10 cellular contexts compared by ENCODE assay signal in genomic region chr22:39350803-39351688, GRCh38. TPM values are rescaled to one million over a fixed set of nuclear protein-coding genes. Genes with fewer than 3 reads are reported as not detected.
DNase-seq lines count a peak whose midpoint lies in the region; ATAC-seq and TF ChIP-seq lines count a peak whose summit lies in the region.
"Had no signal": no experiment of that assay in that cellular context is flagged by ENCODE, and none has a peak within 500 bp of the region (broad histone marks: within the 10 kb centered on the region; RNA-seq: fewer than 3 reads in every experiment).

No MANE protein-coding gene starts in this region.

- ATAC-seq in GM23338, result no peak; the same call in 2 of the 3 replicates
- ATAC-seq in activated B cell treated with CpG ODN at 0.5 μM for 24 hours (ENCODE audit: low read depth), result peak; percentile 37
- ATAC-seq in right cardiac atrium, result peak; percentile 6 to 20
- no peak for ATAC-seq in stimulated activated effector memory CD8-positive, alpha-beta T cell treated with anti-CD3 and anti-CD28 coated beads, Interleukin-12 subunit alpha, Interleukin-12 subunit beta, amount 100 ng/mL, for 72 hours

- H3K36me3 Mint-ChIP-seq in GM23338 (ENCODE audit: low read depth) (no peaks in the 10 kb centered on the region), activated B cell treated with CpG ODN at 0.5 μM for 24 hours (ENCODE audit: low read depth) (no peaks in the 10 kb centered on the region)
- peaks cover 6% of the 10 kb centered on the region for H3K36me3 Mint-ChIP-seq in stimulated activated effector memory CD8-positive, alpha-beta T cell treated with anti-CD3 and anti-CD28 coated beads, Interleukin-12 subunit alpha, Interleukin-12 subunit beta, amount 100 ng/mL, for 72 hours

- no peaks in the 10 kb centered on the region for H3K36me3 ChIP-seq in GM23338 (ENCODE audit: insufficient read depth)

- H3K27me3 Mint-ChIP-seq in GM23338 (ENCODE audit: insufficient read depth, low read depth, poor library complexity) (peaks cover 12% of the 10 kb centered on the region), activated B cell treated with CpG ODN at 0.5 μM for 24 hours (peaks cover 2% of the 10 kb centered on the region)

- no peaks in the 10 kb centered on the region for H3K9me3 ChIP-seq in right cardiac atrium (ENCODE audit: control insufficient read depth, low read length)

- H2AFZ ChIP-seq in GM23338, result no peak overlapping the region

- intact Hi-C loops in activated B cell treated with CpG ODN at 0.5 μM for 24 hours (cut with micrococcal nuclease), result loop anchor here (1.0 to 2.0 kb wide), 9 partner anchors 8 to 693 kb away; partner anchors contain the start of genes RPL3 and TAB1
- intact Hi-C loops in right cardiac atrium (cut with DNase I), result no loop called here

- H4K20me1 ChIP-seq in GM23338 (replicated peaks; ENCODE audit: insufficient read depth), result no peaks in the 10 kb centered on the region; the same call in 1 of the 2 replicates

- H3K4me3 ChIP-seq in GM23338 (peak overlapping the region; percentile 79), right cardiac atrium (ENCODE audit: low read length) (peak overlapping the region; percentile 59)

- peak overlapping the region; percentile 82 for H3K4me3 Mint-ChIP-seq in GM23338
- peak overlapping the region; percentile 68 for H3K4me3 Mint-ChIP-seq in activated B cell treated with CpG ODN at 0.5 μM for 24 hours
- peak overlapping the region; percentile 65 for H3K4me3 Mint-ChIP-seq in stimulated activated effector memory CD8-positive, alpha-beta T cell treated with anti-CD3 and anti-CD28 coated beads, Interleukin-12 subunit alpha, Interleukin-12 subunit beta, amount 100 ng/mL, for 72 hours

- no peaks in the 10 kb centered on the region for H3K9me2 ChIP-seq in GM23338 (ENCODE audit: insufficient read depth)

- H3K9me3 Mint-ChIP-seq in GM23338 (no peaks in the 10 kb centered on the region), activated B cell treated with CpG ODN at 0.5 μM for 24 hours (no peaks in the 10 kb centered on the region)
- no peaks in the 10 kb centered on the region for H3K9me3 Mint-ChIP-seq in stimulated activated effector memory CD8-positive, alpha-beta T cell treated with anti-CD3 and anti-CD28 coated beads, Interleukin-12 subunit alpha, Interleukin-12 subunit beta, amount 100 ng/mL, for 72 hours

- CTCF ChIA-PET in activated B cell treated with CpG ODN at 0.5 μM for 24 hours (lab: Charles Lee), result interaction anchor here (1.0 to 2.2 kb wide), 8 partner anchors 8 to 180 kb away, joined by 3 to 14 read pairs (median 6); partner anchors contain the start of gene TAB1
- CTCF ChIA-PET in HEK293T (lab: Yijun Ruan, JAX), result interaction anchor here (0.7 to 1.3 kb wide), 2 partner anchors 12 to 20 kb away, joined by 3 read pairs; no protein-coding TSS in a partner anchor

- H3F3A ChIP-seq in GM23338 (replicated peaks; ENCODE audit: low read depth), result peaks cover 5% of the 10 kb centered on the region; the same call in 1 of the 2 replicates

- 67% methylated on average over 13 of the region's 13 CpGs for WGBS in right cardiac atrium

- H3K4me1 ChIP-seq in GM23338 (ENCODE audit: insufficient read depth) (peaks cover 17% of the 10 kb centered on the region), right cardiac atrium (ENCODE audit: control insufficient read depth, insufficient read depth, low read length) (peaks cover 2% of the 10 kb centered on the region)

- DNase-seq in GM23338 (ENCODE audit: low spot score), result no peak
- DNase-seq in activated B cell treated with CpG ODN at 0.5 μM for 24 hours, result no peak
- DNase-seq in right cardiac atrium, result no peak
- DNase-seq in stimulated activated effector memory CD8-positive, alpha-beta T cell treated with anti-CD3 and anti-CD28 coated beads, Interleukin-12 subunit alpha, Interleukin-12 subunit beta, amount 100 ng/mL, for 72 hours (ENCODE audit: low spot score in 2 of 2), result no peak
- no peak for DNase-seq in NCI-H1930 (lab: John Stamatoyannopoulos, UW)
- DNase-seq in GM19238 (ENCODE audit: insufficient read length, low spot score), result no peak
- DNase-seq in NOMO-1 (lab: John Stamatoyannopoulos, UW; ENCODE audit: unreplicated experiment in 2 of 2), result no peak
- no peak for DNase-seq in HEK293T (ENCODE audit: extremely low spot score)
- DNase-seq: NCI-H345; stimulated activated CD4-positive, alpha-beta T cell treated with anti-CD3 and anti-CD28 coated beads, Interleukin-4, amount 100 ng/mL, for 24 hours had no signal

- no peak for TF ChIP-seq CTCF in GM23338 (conservative IDR thresholded peaks at IDR 0.05; ENCODE audit: low read depth in 2 of 2)
- TF ChIP-seq CTCF in activated B cell treated with CpG ODN at 0.5 μM for 24 hours (IDR thresholded peaks at IDR 0.05), result no peak

- H3K27me3 ChIP-seq in GM23338 (ENCODE audit: insufficient read depth), result peaks cover 5% of the 10 kb centered on the region
- no peaks in the 10 kb centered on the region for H3K27me3 ChIP-seq in right cardiac atrium (ENCODE audit: control insufficient read depth, insufficient read depth)

- POLR2A ChIA-PET in activated B cell treated with CpG ODN at 0.5 μM for 24 hours (lab: Charles Lee) (interaction anchor here (0.6 to 5.0 kb wide), 32 partner anchors 7 to 1504 kb away, joined by 3 to 94 read pairs (median 4); partner anchors contain the start of genes ATF4, CBX7, MIEF1 and RPL3), HEK293T (lab: Yijun Ruan, JAX) (interaction anchor here (0.6 to 11.4 kb wide), 2 partner anchors 8 to 34 kb away, joined by 3 to 142 read pairs; partner anchors contain the start of gene RPL3)

- H3K27ac ChIP-seq in GM23338 (ENCODE audit: low read depth), result 0 out of 2 replicates have a peak overlapping the region, but pooled peaks have one; percentile 42
- H3K27ac ChIP-seq in right cardiac atrium (ENCODE audit: low read length), result no peak overlapping the region

- H3K4me1 Mint-ChIP-seq in GM23338 (peaks cover 25% of the 10 kb centered on the region), activated B cell treated with CpG ODN at 0.5 μM for 24 hours (peaks cover 40% of the 10 kb centered on the region)
- peaks cover 12% of the 10 kb centered on the region for H3K4me1 Mint-ChIP-seq in stimulated activated effector memory CD8-positive, alpha-beta T cell treated with anti-CD3 and anti-CD28 coated beads, Interleukin-12 subunit alpha, Interleukin-12 subunit beta, amount 100 ng/mL, for 72 hours

- H3K79me2 ChIP-seq in GM23338 (replicated peaks; ENCODE audit: insufficient read depth), result peaks cover 12% of the 10 kb centered on the region

- H3K27ac Mint-ChIP-seq in GM23338 (no peak overlapping the region), activated B cell treated with CpG ODN at 0.5 μM for 24 hours (peak overlapping the region; percentile 93)
- no peak overlapping the region for H3K27ac Mint-ChIP-seq in stimulated activated effector memory CD8-positive, alpha-beta T cell treated with anti-CD3 and anti-CD28 coated beads, Interleukin-12 subunit alpha, Interleukin-12 subunit beta, amount 100 ng/mL, for 72 hours

- H3K4me2 ChIP-seq in GM23338, result peak overlapping the region; percentile 87

TF ChIP-seq in GM23338, 12 proteins besides CTCF, POLR2A, EP300 and RAD21 (continues in another document):
- no peak for TF ChIP-seq ZNF114 (CRISPR knock-in tag; IDR thresholded peaks at IDR 0.05)
- no peak for TF ChIP-seq EZH2phosphoT487 (IDR thresholded peaks at IDR 0.05; ENCODE audit: unreplicated experiment)
- no peak for TF ChIP-seq STAT1 (IDR thresholded peaks at IDR 0.05; ENCODE audit: unreplicated experiment)

TF ChIP-seq in HEK293T, 16 proteins besides CTCF, POLR2A, EP300 and RAD21:
- no peak for TF ChIP-seq CTBP1 (IDR thresholded peaks at IDR 0.05; ENCODE audit: borderline replicate concordance)
- no peak for TF ChIP-seq SP1 (IDR thresholded peaks at IDR 0.05)
- TF ChIP-seq BHLHE40 (IDR thresholded peaks at IDR 0.05; ENCODE audit: borderline replicate concordance), result no peak
- no peak for TF ChIP-seq L3MBTL2 (conservative IDR thresholded peaks at IDR 0.05)
- TF ChIP-seq, protein P1, sequence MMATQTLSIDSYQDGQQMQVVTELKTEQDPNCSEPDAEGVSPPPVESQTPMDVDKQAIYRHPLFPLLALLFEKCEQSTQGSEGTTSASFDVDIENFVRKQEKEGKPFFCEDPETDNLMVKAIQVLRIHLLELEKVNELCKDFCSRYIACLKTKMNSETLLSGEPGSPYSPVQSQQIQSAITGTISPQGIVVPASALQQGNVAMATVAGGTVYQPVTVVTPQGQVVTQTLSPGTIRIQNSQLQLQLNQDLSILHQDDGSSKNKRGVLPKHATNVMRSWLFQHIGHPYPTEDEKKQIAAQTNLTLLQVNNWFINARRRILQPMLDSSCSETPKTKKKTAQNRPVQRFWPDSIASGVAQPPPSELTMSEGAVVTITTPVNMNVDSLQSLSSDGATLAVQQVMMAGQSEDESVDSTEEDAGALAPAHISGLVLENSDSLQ (IDR thresholded peaks at IDR 0.05), result no peak
- no peak for TF ChIP-seq FOXM1 (IDR thresholded peaks at IDR 0.05; ENCODE audit: borderline replicate concordance)
- no peak for TF ChIP-seq ELF4 (IDR thresholded peaks at IDR 0.05)
- TF ChIP-seq NFRKB (IDR thresholded peaks at IDR 0.05), result no peak

RNA-seq across cellular contexts. Expression of gene SYNGR1, which starts 1.3 kb away (rescaled TPM):
- total RNA-seq in GM23338 (2014; rRNA removed; shearing (Covaris generic)), result 12.3 and 30.9 TPM in 2 replicates
- polyA plus RNA-seq in GM23338 (2016; fragmentation: Nextera tagmentation; extraction: Ambion mirVana) (37.0 and 37.7 TPM in 2 replicates), right cardiac atrium (101 TPM)
- total RNA-seq in activated B cell treated with CpG ODN at 0.5 μM for 24 hours (10.0 and 11.4 TPM in 2 replicates), right cardiac atrium (10 to 100 TPM; 66.4 to 82.0 (median 70.5) TPM)

RNA-seq across cellular contexts. Expression of gene RPL3, which starts 31.6 kb away (rescaled TPM):
- 2,755 and 3,244 TPM in 2 replicates for total RNA-seq in GM23338 (2014; rRNA removed; shearing (Covaris generic))
- 1,846 and 1,983 TPM in 2 replicates for polyA plus RNA-seq in GM23338 (2016; fragmentation: Nextera tagmentation; extraction: Ambion mirVana)
- 3,087 and 3,439 TPM in 2 replicates for total RNA-seq in activated B cell treated with CpG ODN at 0.5 μM for 24 hours
- 1,000 to 10,000 TPM in 2 of 4 donors, 100 to 1,000 TPM in 2; 948 to 1,416 (median 984) TPM for total RNA-seq in right cardiac atrium
- 1,325 TPM for polyA plus RNA-seq in right cardiac atrium

RNA-seq across cellular contexts. Expression of gene TAB1, which starts 48.5 kb away (rescaled TPM):
- 18.0 and 27.5 TPM in 2 replicates for total RNA-seq in GM23338 (2014; rRNA removed; shearing (Covaris generic))
- polyA plus RNA-seq in GM23338 (2016; fragmentation: Nextera tagmentation; extraction: Ambion mirVana), result 10.7 and 12.4 TPM in 2 replicates
- total RNA-seq in activated B cell treated with CpG ODN at 0.5 μM for 24 hours, result 29.4 and 37.4 TPM in 2 replicates
- 10 to 100 TPM; 14.9 to 18.7 (median 17.3) TPM for total RNA-seq in right cardiac atrium
- 16.2 TPM for polyA plus RNA-seq in right cardiac atrium

Comparison
In these comparisons a context has a peak if more than half of its experiments do, and no peak if none do; other contexts are left out.
1. ATAC-seq: peak in activated B cell treated with CpG ODN at 0.5 μM for 24 hours (single experiment) and right cardiac atrium (2 of 2); none in GM23338 (single experiment) and stimulated activated effector memory CD8-positive, alpha-beta T cell treated with anti-CD3 and anti-CD28 coated beads, Interleukin-12 subunit alpha, Interleukin-12 subunit beta, amount 100 ng/mL, for 72 hours (single experiment).
2. Peak in every context shown above with its lines, with median percentiles within 50 percentile points of each other: H3K4me3 Mint-ChIP-seq.